In the genomic region with DNA sequence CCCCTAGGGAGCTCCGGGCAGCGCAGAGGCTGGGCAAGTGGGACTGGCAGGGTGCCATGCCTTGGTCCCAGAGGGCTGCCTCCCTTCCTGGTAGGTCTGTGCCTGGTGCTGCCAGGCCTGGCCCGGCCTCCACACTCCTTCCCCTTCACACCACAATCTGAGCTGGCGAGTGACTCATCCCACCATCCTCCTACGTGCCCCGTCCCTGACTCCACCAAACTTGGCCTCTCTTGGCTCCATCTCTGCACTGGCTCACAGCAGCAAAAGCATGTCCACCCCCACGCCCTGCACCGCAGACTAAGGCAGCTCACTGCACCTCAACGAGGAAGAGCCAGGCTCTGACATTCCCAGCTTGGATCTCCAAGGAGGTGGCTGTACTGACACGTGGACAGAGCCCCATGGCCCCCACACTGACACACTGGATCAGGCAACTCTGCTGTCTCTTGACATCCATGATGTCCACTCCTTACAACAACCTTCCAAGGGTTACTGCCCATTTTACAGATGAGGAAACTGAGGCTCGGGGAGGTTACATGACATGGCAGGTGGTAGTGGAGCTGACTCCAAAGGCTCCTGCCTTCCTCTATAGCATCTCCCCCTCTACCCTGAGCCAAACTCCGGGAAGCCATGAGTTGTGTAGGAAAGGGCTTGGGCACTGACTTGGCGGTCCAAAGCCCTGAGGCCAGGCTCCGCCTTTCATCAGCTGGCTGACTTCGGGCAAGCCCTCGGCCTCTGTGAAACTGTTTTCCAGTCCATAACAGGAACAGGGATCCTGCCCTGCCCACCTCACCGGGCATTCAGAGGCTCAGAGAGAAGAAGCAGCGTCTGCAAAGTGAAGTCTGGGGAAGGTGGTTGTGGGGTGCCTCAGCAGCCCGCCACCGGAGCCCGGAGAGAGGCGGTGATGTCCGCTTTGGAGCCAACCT, we compare ENCODE assay signal across 8 cellular contexts. TPM values are rescaled to one million over a fixed set of nuclear protein-coding genes. Genes with fewer than 3 reads are reported as not detected.
DNase-seq lines count a peak whose midpoint lies in the region; ATAC-seq and TF ChIP-seq lines count a peak whose summit lies in the region.

No MANE protein-coding gene starts in this region.

- H3K27me3 Mint-ChIP-seq in glutamatergic neuron (ENCODE audit: unreplicated experiment): peaks cover 4% of the 10 kb centered on the region

- TF ChIP-seq CTCF in glutamatergic neuron (IDR thresholded peaks at IDR 0.05; ENCODE audit: partially characterized antibody, unreplicated experiment): no peak

- H3K4me1 Mint-ChIP-seq in glutamatergic neuron (ENCODE audit: low read depth, unreplicated experiment): peaks cover 3% of the 10 kb centered on the region

- peak overlapping the region; percentile 64 for H3K27ac Mint-ChIP-seq in glutamatergic neuron (ENCODE audit: unreplicated experiment)

- H3K36me3 Mint-ChIP-seq in glutamatergic neuron (ENCODE audit: unreplicated experiment): peaks cover 5% of the 10 kb centered on the region

- ATAC-seq in GM19455 (IDR thresholded peaks at IDR 0.05; ENCODE audit: unreplicated experiment) (no peak), GM21381 (IDR thresholded peaks at IDR 0.05; ENCODE audit: unreplicated experiment) (no peak)

- DNase-seq in EH (ENCODE audit: low read depth) (peak; percentile 99), NCI-H774 (lab: John Stamatoyannopoulos, UW) (peak; percentile 68), glutamatergic neuron (no peak), renal cortical epithelial cell (ENCODE audit: low read depth) (peak; percentile 98), NCI-H510A (lab: John Stamatoyannopoulos, UW) (no peak)
- peak; percentile 38 for DNase-seq in activated T-helper 9 cell treated with anti-CD3 and anti-CD28 coated beads, Interleukin-2, amount 50 U/mL, for 16 hours (ENCODE audit: low read depth)

- peaks cover 4% of the 10 kb centered on the region for H3K9me3 Mint-ChIP-seq in glutamatergic neuron (ENCODE audit: unreplicated experiment)

- H3K4me3 Mint-ChIP-seq in glutamatergic neuron (ENCODE audit: unreplicated experiment): no peak overlapping the region

RNA-seq across cellular contexts. Expression of gene KRT19, which starts 20.1 kb away (rescaled TPM):
- 0.69 TPM for total RNA-seq in glutamatergic neuron (ENCODE audit: unreplicated experiment)
- 844 and 5,183 TPM in 2 replicates for total RNA-seq in renal cortical epithelial cell

RNA-seq across cellular contexts. Expression of gene KRT9, which starts 23.7 kb away (rescaled TPM):
- total RNA-seq in glutamatergic neuron (ENCODE audit: unreplicated experiment): not detected
- total RNA-seq in renal cortical epithelial cell: not detected in 2 replicates

RNA-seq across cellular contexts. Expression of gene KRT15, which starts 29.5 kb away (rescaled TPM):
- total RNA-seq in glutamatergic neuron (ENCODE audit: unreplicated experiment) (not detected), renal cortical epithelial cell (0.99 and 2.8 TPM in 2 replicates)

RNA-seq across cellular contexts. Expression of gene KRT14, which starts 38.5 kb away (rescaled TPM):
- total RNA-seq in glutamatergic neuron (ENCODE audit: unreplicated experiment) (not detected), renal cortical epithelial cell (0.25 and 4.2 TPM in 2 replicates)

RNA-seq across cellular contexts. Expression of gene KRT13, which starts 42.8 kb away (rescaled TPM):
- total RNA-seq in glutamatergic neuron (ENCODE audit: unreplicated experiment) (not detected), renal cortical epithelial cell (not detected in 2 replicates)

Comparison
In these comparisons a context has a peak if more than half of its experiments do, and no peak if none do; other contexts are left out.
1. DNase-seq: peak in EH (single experiment), NCI-H774 (single experiment), activated T-helper 9 cell treated with anti-CD3 and anti-CD28 coated beads, Interleukin-2, amount 50 U/mL, for 16 hours (single experiment) and renal cortical epithelial cell (single experiment); none in glutamatergic neuron (single experiment) and NCI-H510A (single experiment).
2. RNA of gene KRT19, which starts 20.1 kb away (total RNA-seq): 844 to 5,183 TPM in renal cortical epithelial cell; 0.69 TPM in glutamatergic neuron (single experiment); every median in the first group is over 100 times any median in the second.